ENCODE assay signal across 21 cellular contexts in genomic region chr10:28240400-28240799, GRCh38.
"Had no signal": no experiment of that assay in that cellular context is flagged by ENCODE, and none has a peak within 500 bp of the region (broad histone marks: within the 10 kb centered on the region; RNA-seq: fewer than 3 reads in every experiment).

No MANE protein-coding gene starts in this region.

- DNase-seq: Kasumi-1, KG1, MV-4-11, NCI-H1048, NCI-H1105, NCI-H1417, NCI-H1436 treated with DMSO at 0.1 percent for 48 hours, NCI-H1694 treated with DMSO at 0.1 percent for 48 hours, NCI-H1930, NCI-H2081, NCI-H2171, NCI-H226, NCI-H446, NCI-H510A, NCI-H524 treated with DMSO at 0.1 percent for 48 hours, NCI-H69, NCI-H774, RPMI8226, SHP77 had no signal

- FAIRE-seq: RCC 7860 had no signal

- ATAC-seq: SK-N-SH treated with all-trans-retinoic acid at 6 μM for 48 hours had no signal
